8 cellular contexts compared by ENCODE assay signal in the genomic region with DNA sequence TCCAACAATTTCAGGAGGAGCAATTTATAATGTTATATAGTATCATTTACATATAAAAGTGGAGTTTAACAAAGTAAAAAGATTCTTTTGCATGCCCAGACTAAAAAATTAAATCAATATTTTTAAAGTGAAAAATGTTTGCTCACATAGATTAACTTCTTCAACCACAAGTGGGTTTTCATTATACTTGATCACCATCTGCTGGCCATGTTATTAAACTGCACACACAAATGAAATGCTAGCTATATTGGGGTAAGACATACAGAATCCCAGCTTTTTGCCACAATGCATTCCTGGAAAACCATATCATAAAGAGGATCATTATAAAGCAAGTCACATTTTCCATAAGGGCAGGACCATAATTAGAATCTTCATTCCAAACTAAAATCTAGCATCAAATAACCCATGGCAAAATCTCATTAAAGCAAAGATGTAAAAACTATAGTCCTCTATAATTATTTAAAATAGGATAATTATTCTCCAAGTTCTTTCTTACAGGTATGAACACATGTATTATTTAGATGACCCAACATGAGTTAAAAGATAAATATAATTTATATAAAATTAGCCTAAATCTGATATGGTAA. TPM values are rescaled to one million over a fixed set of nuclear protein-coding genes. Genes with fewer than 3 reads are reported as not detected.
DNase-seq lines count a peak whose midpoint lies in the region; ATAC-seq and TF ChIP-seq lines count a peak whose summit lies in the region.

No MANE protein-coding gene starts in this region.

- no peaks in the 10 kb centered on the region for H3K9me3 ChIP-seq in A673 (ENCODE audit: low read depth, low read length, poor library complexity, severe bottlenecking)
- H3K9me3 ChIP-seq in stomach, result no peaks in the 10 kb centered on the region

- H3K36me3 Mint-ChIP-seq in activated B cell treated with CpG ODN at 0.5 μM for 24 hours (ENCODE audit: low read depth), result no peaks in the 10 kb centered on the region
- H3K36me3 Mint-ChIP-seq in activated T-helper 2 cell treated with anti-CD3 and anti-CD28 coated beads, Interferon-gamma antibody, Interleukin-2, Interleukin-4, amounts not matched to agents 10 μg/mL and 5 μg/mL and 100 μg/mL, durations not matched to agents 14 hours and 24 hours and 36 hours (ENCODE audit: low read depth), result no peaks in the 10 kb centered on the region

- H3K36me3 ChIP-seq in A673 (ENCODE audit: insufficient read depth, low read length, poor library complexity, severe bottlenecking) (peaks cover 21% of the 10 kb centered on the region), stomach (no peaks in the 10 kb centered on the region)

- no peak for ATAC-seq in activated B cell treated with CpG ODN at 0.5 μM for 24 hours (ENCODE audit: low read depth)

- H3K4me1 ChIP-seq in A673 (ENCODE audit: insufficient read depth, low read length, poor library complexity, severe bottlenecking) (no peaks in the 10 kb centered on the region), stomach (no peaks in the 10 kb centered on the region)

- TF ChIP-seq EP300 in stomach (IDR thresholded peaks at IDR 0.05), result no peak

- H3K4me3 ChIP-seq in A673 (ENCODE audit: low read depth, low read length, poor library complexity, severe bottlenecking) (no peak overlapping the region), stomach (no peak overlapping the region)

- POLR2A ChIA-PET in A673 (lab: Charles Lee; ENCODE audit: low non-redundant PET), result no interaction called here
- POLR2A ChIA-PET in activated B cell treated with CpG ODN at 0.5 μM for 24 hours (lab: Charles Lee), result no interaction called here

- no peak overlapping the region for H3K27ac ChIP-seq in A673 (ENCODE audit: low read depth, low read length, poor library complexity, severe bottlenecking)
- no peak overlapping the region for H3K27ac ChIP-seq in stomach

- TF ChIP-seq POLR2A in stomach (IDR thresholded peaks at IDR 0.05), result no peak

- H3K27me3 ChIP-seq in A673 (replicated peaks; ENCODE audit: insufficient read depth, low read depth, low read length, poor library complexity) (no peaks in the 10 kb centered on the region), stomach (no peaks in the 10 kb centered on the region)

- DNase-seq in A673 (ENCODE audit: low spot score), result peak; percentile 72
- DNase-seq in GM03348 (ENCODE audit: low spot score), result peak; percentile 79
- peak; percentile 33 for DNase-seq in NCI-H1417 treated with DMSO at 0.1 percent for 48 hours (lab: John Stamatoyannopoulos, UW)
- no peak for DNase-seq in activated B cell treated with CpG ODN at 0.5 μM for 24 hours
- peak; percentile 45 for DNase-seq in hepatic stellate cell (ENCODE audit: low spot score)
- no peak for DNase-seq in stomach
- DNase-seq in HK-2 (ENCODE audit: unreplicated experiment), result no peak
- DNase-seq in activated T-helper 2 cell treated with anti-CD3 and anti-CD28 coated beads, Interferon-gamma antibody, Interleukin-2, Interleukin-4, amounts not matched to agents 10 μg/mL and 5 μg/mL and 100 μg/mL, durations not matched to agents 14 hours and 24 hours and 36 hours (ENCODE audit: low spot score), result no peak

- BruUV-seq in A673 (replicated peaks; lab: Mats Ljungman, UMichigan), result no TSS peak

- peak; percentile 76 for TF ChIP-seq CTCF in A673 (conservative IDR thresholded peaks at IDR 0.05; ENCODE audit: low read depth, low read length)
- peak; percentile 84 for TF ChIP-seq CTCF in activated B cell treated with CpG ODN at 0.5 μM for 24 hours (IDR thresholded peaks at IDR 0.05)
- TF ChIP-seq CTCF in stomach (IDR thresholded peaks at IDR 0.05), result peak in 5 of 7 experiments; percentile 34 to 70 (median 52)

- no peak overlapping the region for H3K27ac Mint-ChIP-seq in activated B cell treated with CpG ODN at 0.5 μM for 24 hours
- H3K27ac Mint-ChIP-seq in activated T-helper 2 cell treated with anti-CD3 and anti-CD28 coated beads, Interferon-gamma antibody, Interleukin-2, Interleukin-4, amounts not matched to agents 10 μg/mL and 5 μg/mL and 100 μg/mL, durations not matched to agents 14 hours and 24 hours and 36 hours, result no peak overlapping the region

- intact Hi-C loops in A673 (cut with micrococcal nuclease; ENCODE audit: unreplicated experiment) (loop anchor here (2.0 to 10.0 kb wide), 3 partner anchors 611 to 928 kb away; no protein-coding TSS in a partner anchor), activated B cell treated with CpG ODN at 0.5 μM for 24 hours (cut with micrococcal nuclease) (loop anchor here (1.0 to 10.0 kb wide), 3 partner anchors 934 to 1389 kb away; no protein-coding TSS in a partner anchor), stomach (cut with DNase I; ENCODE audit: low total_unique reads) (no loop called here)
- intact Hi-C loops in activated T-helper 2 cell treated with anti-CD3 and anti-CD28 coated beads, Interferon-gamma antibody, Interleukin-2, Interleukin-4, amounts not matched to agents 10 μg/mL and 5 μg/mL and 100 μg/mL, durations not matched to agents 14 hours and 24 hours and 36 hours (cut with micrococcal nuclease), result loop anchor here (1.0 to 10.0 kb wide), 3 partner anchors 611 to 934 kb away; no protein-coding TSS in a partner anchor

- H3K4me1 Mint-ChIP-seq in activated B cell treated with CpG ODN at 0.5 μM for 24 hours, result no peaks in the 10 kb centered on the region
- H3K4me1 Mint-ChIP-seq in activated T-helper 2 cell treated with anti-CD3 and anti-CD28 coated beads, Interferon-gamma antibody, Interleukin-2, Interleukin-4, amounts not matched to agents 10 μg/mL and 5 μg/mL and 100 μg/mL, durations not matched to agents 14 hours and 24 hours and 36 hours (ENCODE audit: low read depth), result peaks cover 2% of the 10 kb centered on the region

- no peaks in the 10 kb centered on the region for H3K27me3 Mint-ChIP-seq in activated B cell treated with CpG ODN at 0.5 μM for 24 hours
- H3K27me3 Mint-ChIP-seq in activated T-helper 2 cell treated with anti-CD3 and anti-CD28 coated beads, Interferon-gamma antibody, Interleukin-2, Interleukin-4, amounts not matched to agents 10 μg/mL and 5 μg/mL and 100 μg/mL, durations not matched to agents 14 hours and 24 hours and 36 hours (ENCODE audit: low read depth), result peaks cover 9% of the 10 kb centered on the region

- no peak overlapping the region for H3K4me3 Mint-ChIP-seq in activated B cell treated with CpG ODN at 0.5 μM for 24 hours
- no peak overlapping the region for H3K4me3 Mint-ChIP-seq in activated T-helper 2 cell treated with anti-CD3 and anti-CD28 coated beads, Interferon-gamma antibody, Interleukin-2, Interleukin-4, amounts not matched to agents 10 μg/mL and 5 μg/mL and 100 μg/mL, durations not matched to agents 14 hours and 24 hours and 36 hours (ENCODE audit: low read depth)

- H3K9me3 Mint-ChIP-seq in activated B cell treated with CpG ODN at 0.5 μM for 24 hours, result no peaks in the 10 kb centered on the region
- no peaks in the 10 kb centered on the region for H3K9me3 Mint-ChIP-seq in activated T-helper 2 cell treated with anti-CD3 and anti-CD28 coated beads, Interferon-gamma antibody, Interleukin-2, Interleukin-4, amounts not matched to agents 10 μg/mL and 5 μg/mL and 100 μg/mL, durations not matched to agents 14 hours and 24 hours and 36 hours

- CTCF ChIA-PET in A673 (lab: Charles Lee) (interaction anchor here (0.5 to 1.8 kb wide), 6 partner anchors 508 to 1203 kb away, joined by 3 to 8 read pairs (median 4); no protein-coding TSS in a partner anchor), activated B cell treated with CpG ODN at 0.5 μM for 24 hours (lab: Charles Lee) (interaction anchor here (0.6 to 5.3 kb wide), 5 partner anchors 11 to 934 kb away, joined by 3 to 44 read pairs (median 4); no protein-coding TSS in a partner anchor)

RNA-seq across cellular contexts. Expression of a gene that starts 26.3 kb away (rescaled TPM):
- total RNA-seq in A673 (2021) (27.2 and 28.0 TPM in 2 replicates), activated B cell treated with CpG ODN at 0.5 μM for 24 hours (3.8 and 3.9 TPM in 2 replicates), stomach (100 to 1,000 TPM in 1 of 5 donors, 10 to 100 TPM in 3, 1 to 10 TPM in 1; 9.6 to 108 (median 27.7) TPM)
- 1 to 10 TPM; 3.5 to 9.9 (median 9.0) TPM for polyA plus RNA-seq in stomach
- 0.66 and 1.1 TPM in 2 replicates for total RNA-seq in activated T-helper 2 cell treated with anti-CD3 and anti-CD28 coated beads, Interferon-gamma antibody, Interleukin-2, Interleukin-4, amounts not matched to agents 10 μg/mL and 5 μg/mL and 100 μg/mL, durations not matched to agents 14 hours and 24 hours and 36 hours

Comparison
In these comparisons a context has a peak if more than half of its experiments do, and no peak if none do; other contexts are left out.
1. DNase-seq: peak in A673 (single experiment), GM03348 (single experiment), NCI-H1417 treated with DMSO at 0.1 percent for 48 hours (single experiment) and hepatic stellate cell (single experiment); none in activated B cell treated with CpG ODN at 0.5 μM for 24 hours (single experiment), stomach (single experiment), HK-2 (single experiment) and activated T-helper 2 cell treated with anti-CD3 and anti-CD28 coated beads, Interferon-gamma antibody, Interleukin-2, Interleukin-4, amounts not matched to agents 10 μg/mL and 5 μg/mL and 100 μg/mL, durations not matched to agents 14 hours and 24 hours and 36 hours (single experiment).
2. Peak in every context shown above with its lines, with median percentiles within 50 percentile points of each other: CTCF ChIP-seq.